16 cellular contexts compared by ENCODE assay signal in the genomic region with DNA sequence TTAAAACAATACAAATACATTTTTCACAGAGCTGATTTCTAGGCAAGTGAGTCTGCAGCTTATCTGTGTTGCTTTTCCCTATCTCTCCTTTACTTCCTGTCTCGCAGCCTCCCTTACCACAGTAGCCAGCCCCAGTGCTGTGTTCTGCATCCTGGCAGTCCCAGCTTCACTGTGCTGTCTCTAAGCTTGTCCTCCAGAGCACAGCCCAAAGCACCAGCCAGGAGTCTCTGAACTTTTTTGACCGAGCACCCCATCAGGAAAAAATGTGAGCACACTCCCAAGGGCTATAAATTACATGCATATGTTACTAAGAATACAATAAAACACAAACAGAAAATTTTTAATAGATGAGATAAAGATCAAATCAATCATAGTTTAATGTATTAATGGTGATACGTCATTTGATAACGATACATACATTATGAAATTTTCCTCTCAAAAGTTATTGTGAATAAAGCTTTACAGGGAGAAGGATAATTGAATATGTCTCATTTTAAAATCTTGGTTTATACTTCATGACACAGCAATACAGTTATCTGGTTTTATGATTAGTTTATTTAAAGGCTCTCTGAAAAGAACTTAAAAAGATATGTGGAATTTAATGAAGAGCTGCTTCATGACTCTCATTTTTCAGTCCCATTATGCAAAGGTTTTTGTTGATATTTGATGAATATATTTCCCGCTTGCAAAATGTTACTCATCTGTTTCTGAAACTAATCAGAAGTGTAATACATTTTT. TPM values are rescaled to one million over a fixed set of nuclear protein-coding genes. Genes with fewer than 3 reads are reported as not detected.
DNase-seq lines count a peak whose midpoint lies in the region; ATAC-seq, FAIRE-seq and TF ChIP-seq lines count a peak whose summit lies in the region.
"Had no signal": no experiment of that assay in that cellular context is flagged by ENCODE, and none has a peak within 500 bp of the region (broad histone marks: within the 10 kb centered on the region; RNA-seq: fewer than 3 reads in every experiment).

No MANE protein-coding gene starts in this region.

- no peak overlapping the region for H2AFZ ChIP-seq in GM23338
- H2AFZ ChIP-seq in osteoblast (ENCODE audit: low read length): no peak overlapping the region

- H3K4me3 ChIP-seq in GM23338: no peak overlapping the region
- no peak overlapping the region for H3K4me3 ChIP-seq in NB4 (ENCODE audit: low read depth, low read length)
- no peak overlapping the region for H3K4me3 ChIP-seq in osteoblast (ENCODE audit: insufficient read depth, low read length)

- POLR2A ChIA-PET in RWPE1 (lab: Yijun Ruan, JAX; ENCODE audit: low non-redundant PET): no interaction called here

- no peak for TF ChIP-seq CTCF in GM23338 (conservative IDR thresholded peaks at IDR 0.05; ENCODE audit: low read depth in 2 of 2)
- no peak for TF ChIP-seq CTCF in NB4 (IDR thresholded peaks at IDR 0.05; ENCODE audit: low read depth, low read length)
- no peak for TF ChIP-seq CTCF in osteoblast (IDR thresholded peaks at IDR 0.05; ENCODE audit: extremely low read depth, low read depth, low read length)
- no peak for TF ChIP-seq CTCF in RWPE1 (conservative IDR thresholded peaks at IDR 0.05; ENCODE audit: low read depth)

- no peak overlapping the region for H3K4me3 Mint-ChIP-seq in GM23338
- no peak overlapping the region for H3K4me3 Mint-ChIP-seq in stimulated activated memory B cell treated with anti-CD40 and anti-IgM and Interleukin-4, amounts not matched to agents 10 μg/mL and 1 μg/mL and 100 μg/mL, for 72 hours
- H3K4me3 Mint-ChIP-seq: activated naive CD4-positive, alpha-beta T cell treated with anti-CD3 and anti-CD28 coated beads, Interleukin-2, amount 50 U/mL, for 24 hours had no signal

- CTCF ChIA-PET in RWPE1 (lab: Yijun Ruan, JAX): interaction anchor here (0.8 to 1.0 kb wide), 2 partner anchors 57 to 59 kb away, joined by 3 to 6 read pairs; no protein-coding TSS in a partner anchor

- no peak overlapping the region for H3K27ac ChIP-seq in GM23338 (ENCODE audit: low read depth)
- peak overlapping the region; percentile 15 for H3K27ac ChIP-seq in osteoblast (ENCODE audit: low read depth, low read length)
- no peak overlapping the region for H3K27ac ChIP-seq in RWPE1

- no peaks in the 10 kb centered on the region for H3K36me3 ChIP-seq in GM23338 (ENCODE audit: insufficient read depth)
- no peaks in the 10 kb centered on the region for H3K36me3 ChIP-seq in osteoblast (ENCODE audit: insufficient read depth, low read length)

- H3K4me1 Mint-ChIP-seq in GM23338: peaks cover 46% of the 10 kb centered on the region
- H3K4me1 Mint-ChIP-seq in stimulated activated memory B cell treated with anti-CD40 and anti-IgM and Interleukin-4, amounts not matched to agents 10 μg/mL and 1 μg/mL and 100 μg/mL, for 72 hours: peaks cover 20% of the 10 kb centered on the region

- H3K9me3 ChIP-seq in osteoblast (ENCODE audit: low read depth, low read length): no peaks in the 10 kb centered on the region

- no peaks in the 10 kb centered on the region for H3K9me2 ChIP-seq in GM23338 (ENCODE audit: insufficient read depth)

- peak; percentile 90 for ATAC-seq in GM23338
- no peak for ATAC-seq in stimulated activated memory B cell treated with anti-CD40 and anti-IgM and Interleukin-4, amounts not matched to agents 10 μg/mL and 1 μg/mL and 100 μg/mL, for 72 hours

- H3K79me2 ChIP-seq in GM23338 (replicated peaks; ENCODE audit: insufficient read depth) (no peaks in the 10 kb centered on the region), osteoblast (ENCODE audit: insufficient read depth, low read length) (no peaks in the 10 kb centered on the region)

- H3K9me3 Mint-ChIP-seq in GM23338: no peaks in the 10 kb centered on the region
- H3K9me3 Mint-ChIP-seq in stimulated activated memory B cell treated with anti-CD40 and anti-IgM and Interleukin-4, amounts not matched to agents 10 μg/mL and 1 μg/mL and 100 μg/mL, for 72 hours: no peaks in the 10 kb centered on the region
- H3K9me3 Mint-ChIP-seq: activated naive CD4-positive, alpha-beta T cell treated with anti-CD3 and anti-CD28 coated beads, Interleukin-2, amount 50 U/mL, for 24 hours had no signal

- no peak overlapping the region for H3K27ac Mint-ChIP-seq in GM23338
- H3K27ac Mint-ChIP-seq in stimulated activated memory B cell treated with anti-CD40 and anti-IgM and Interleukin-4, amounts not matched to agents 10 μg/mL and 1 μg/mL and 100 μg/mL, for 72 hours: no peak overlapping the region
- H3K27ac Mint-ChIP-seq: activated naive CD4-positive, alpha-beta T cell treated with anti-CD3 and anti-CD28 coated beads, Interleukin-2, amount 50 U/mL, for 24 hours had no signal

- H3K27me3 ChIP-seq in GM23338 (ENCODE audit: insufficient read depth): peaks cover 19% of the 10 kb centered on the region
- no peaks in the 10 kb centered on the region for H3K27me3 ChIP-seq in osteoblast (ENCODE audit: insufficient read depth, low read length)

- H3K4me2 ChIP-seq in GM23338 (no peak overlapping the region), osteoblast (ENCODE audit: insufficient read depth, low read length) (peak overlapping the region; percentile 9)

- no peaks in the 10 kb centered on the region for H4K20me1 ChIP-seq in GM23338 (replicated peaks; ENCODE audit: insufficient read depth)
- H4K20me1 ChIP-seq in osteoblast (ENCODE audit: insufficient read depth, low read length): no peaks in the 10 kb centered on the region

- H3K4me1 ChIP-seq in GM23338 (ENCODE audit: insufficient read depth) (peaks cover 21% of the 10 kb centered on the region), osteoblast (ENCODE audit: insufficient read depth, low read length) (peaks cover 54% of the 10 kb centered on the region)

- FAIRE-seq in HTR-8/SVneo (lab: Jason Lieb, UNC): no peak
- FAIRE-seq: frontal cortex, H1 had no signal

- DNase-seq in GM23338 (ENCODE audit: low spot score) (peak; percentile 28), NB4 (ENCODE audit: low read depth) (peak; percentile 74), erythroblast (lab: John Stamatoyannopoulos, UW) (peak; percentile 58 to 68), osteoblast (ENCODE audit: insufficient read length, low spot score, missing footprints) (no peak), HTR-8/SVneo (ENCODE audit: insufficient read length, low spot score) (no peak), RWPE1 (ENCODE audit: low spot score) (no peak)
- DNase-seq in stimulated activated CD4-positive, alpha-beta T cell treated with anti-CD3 and anti-CD28 coated beads, Interleukin-12 subunit alpha, Interleukin-12 subunit beta, amount 100 ng/mL, for 4 hours: no peak
- DNase-seq: activated CD8-positive, alpha-beta memory T cell treated with anti-CD3 and anti-CD28 coated beads for 24 hours; cortex of kidney; NCI-H1048; NCI-H524 treated with DMSO at 0.1 percent for 48 hours; occipital lobe had no signal

- H3F3A ChIP-seq in GM23338 (replicated peaks; ENCODE audit: low read depth): no peaks in the 10 kb centered on the region

- H3K27me3 Mint-ChIP-seq in GM23338 (ENCODE audit: insufficient read depth, low read depth, poor library complexity): peaks cover 2% of the 10 kb centered on the region
- H3K27me3 Mint-ChIP-seq in stimulated activated memory B cell treated with anti-CD40 and anti-IgM and Interleukin-4, amounts not matched to agents 10 μg/mL and 1 μg/mL and 100 μg/mL, for 72 hours: no peaks in the 10 kb centered on the region
- H3K27me3 Mint-ChIP-seq: activated naive CD4-positive, alpha-beta T cell treated with anti-CD3 and anti-CD28 coated beads, Interleukin-2, amount 50 U/mL, for 24 hours had no signal

- H3K36me3 Mint-ChIP-seq in GM23338 (ENCODE audit: low read depth): no peaks in the 10 kb centered on the region
- no peaks in the 10 kb centered on the region for H3K36me3 Mint-ChIP-seq in stimulated activated memory B cell treated with anti-CD40 and anti-IgM and Interleukin-4, amounts not matched to agents 10 μg/mL and 1 μg/mL and 100 μg/mL, for 72 hours
- H3K36me3 Mint-ChIP-seq: activated naive CD4-positive, alpha-beta T cell treated with anti-CD3 and anti-CD28 coated beads, Interleukin-2, amount 50 U/mL, for 24 hours had no signal

- no peak for TF ChIP-seq POLR2A in NB4 (IDR thresholded peaks at IDR 0.05; ENCODE audit: extremely low read depth, insufficient read length)
- TF ChIP-seq POLR2A in erythroblast (IDR thresholded peaks at IDR 0.05; ENCODE audit: low read length): no peak

TF ChIP-seq in GM23338, 12 proteins besides CTCF, POLR2A, EP300 and RAD21 (continues in another document):
- TF ChIP-seq EZH2phosphoT487 (IDR thresholded peaks at IDR 0.05; ENCODE audit: unreplicated experiment) (no peak), STAT1 (IDR thresholded peaks at IDR 0.05; ENCODE audit: unreplicated experiment) (no peak), NANOG (IDR thresholded peaks at IDR 0.05; ENCODE audit: borderline replicate concordance) (no peak), POLR2AphosphoS5 (IDR thresholded peaks at IDR 0.05; ENCODE audit: low read depth) (no peak), ZNF114 (CRISPR knock-in tag; IDR thresholded peaks at IDR 0.05) (no peak), REST (IDR thresholded peaks at IDR 0.05; ENCODE audit: unreplicated experiment) (no peak)

RNA-seq across cellular contexts. Expression of gene RHOBTB3, which starts 7.3 kb away (rescaled TPM):
- 8.8 and 10.0 TPM in 2 replicates for total RNA-seq in GM23338 (2014; rRNA removed; shearing (Covaris generic))
- polyA plus RNA-seq in GM23338 (2016; fragmentation: Nextera tagmentation; extraction: Ambion mirVana): 13.4 and 15.7 TPM in 2 replicates
- total RNA-seq in osteoblast: 314 and 349 TPM in 2 replicates

RNA-seq across cellular contexts. Expression of gene SPATA9, which starts 41.0 kb away (rescaled TPM):
- not detected in 2 replicates for total RNA-seq in GM23338 (2014; rRNA removed; shearing (Covaris generic))
- polyA plus RNA-seq in GM23338 (2016; fragmentation: Nextera tagmentation; extraction: Ambion mirVana): not detected in 2 replicates
- total RNA-seq in osteoblast: 0.36 and 1.2 TPM in 2 replicates
- total RNA-seq: H1 had no signal
- polyA plus RNA-seq: H1 had no signal

Comparison
In these comparisons a context has a peak if more than half of its experiments do, and no peak if none do; other contexts are left out.
1. DNase-seq: peak in GM23338 (single experiment), NB4 (single experiment) and erythroblast (2 of 2); none in osteoblast (single experiment), HTR-8/SVneo (single experiment), RWPE1 (single experiment) and stimulated activated CD4-positive, alpha-beta T cell treated with anti-CD3 and anti-CD28 coated beads, Interleukin-12 subunit alpha, Interleukin-12 subunit beta, amount 100 ng/mL, for 4 hours (single experiment).
2. RNA of gene RHOBTB3, which starts 7.3 kb away (total RNA-seq): 314 to 349 TPM in osteoblast; 8.8 to 10.0 TPM in GM23338; every median in the first group is over 10 times any median in the second.